19 cellular contexts compared by ENCODE assay signal in genomic region chr18:77851798-77852197, GRCh38.
"Had no signal": no experiment of that assay in that cellular context is flagged by ENCODE, and none has a peak within 500 bp of the region (broad histone marks: within the 10 kb centered on the region; RNA-seq: fewer than 3 reads in every experiment).

No MANE protein-coding gene starts in this region.

- H3K4me1 ChIP-seq: left lung, psoas muscle, spleen, tibial artery, vagina had no signal

- DNase-seq: activated CD4-positive, alpha-beta T cell treated with anti-CD3 and anti-CD28 coated beads, Interleukin-2, amount 50 U/mL, for 4 hours; activated CD4-positive, CD25-positive, alpha-beta regulatory T cell treated with anti-CD3 and anti-CD28 coated beads, Interleukin-2, amount 50 U/mL, for 72 hours; activated effector memory CD4-positive, alpha-beta T cell treated with Interleukin-2 at 50 U/mL for 16 hours; activated T-cell treated with anti-CD3 and anti-CD28 coated beads, Interleukin-2, amount 50 U/mL, for 24 hours; amygdala; head of caudate nucleus; islet precursor cell; left lung; nephron progenitor cell; psoas muscle; spleen; stimulated activated CD4-positive, alpha-beta T cell treated with anti-CD3 and anti-CD28 coated beads, Interleukin-1b, Interleukin-23, amount 100 ng/mL, for 48 hours; tibial artery had no signal

- H3K4me1 Mint-ChIP-seq: memory B cell; nephron progenitor cell; stimulated activated memory B cell treated with anti-CD40 and anti-IgM and Interleukin-4, amounts not matched to agents 10 μg/mL and 1 μg/mL and 100 μg/mL, for 72 hours had no signal

- H3K36me3 ChIP-seq: left lung, spleen, tibial artery, vagina had no signal

- H3K27ac ChIP-seq: left lung, psoas muscle, spleen, tibial artery, vagina had no signal

- H3K9me3 Mint-ChIP-seq: activated naive CD4-positive, alpha-beta T cell treated with anti-CD3 and anti-CD28 coated beads, Interleukin-2, amount 50 U/mL, for 72 hours; activated T-cell treated with anti-CD3 and anti-CD28 coated beads, Interleukin-2, amount 50 U/mL, for 24 hours; nephron progenitor cell; stimulated activated memory B cell treated with anti-CD40 and anti-IgM and Interleukin-4, amounts not matched to agents 10 μg/mL and 1 μg/mL and 100 μg/mL, for 72 hours had no signal

- H3K9me3 ChIP-seq: psoas muscle, spleen, tibial artery, vagina had no signal

- H3K4me3 Mint-ChIP-seq: activated T-cell treated with anti-CD3 and anti-CD28 coated beads, Interleukin-2, amount 50 U/mL, for 24 hours; memory B cell; nephron progenitor cell; stimulated activated memory B cell treated with anti-CD40 and anti-IgM and Interleukin-4, amounts not matched to agents 10 μg/mL and 1 μg/mL and 100 μg/mL, for 72 hours had no signal

- H3K4me3 ChIP-seq: left lung, psoas muscle, spleen, tibial artery, vagina had no signal

- ATAC-seq: activated naive CD4-positive, alpha-beta T cell treated with anti-CD3 and anti-CD28 coated beads, Interleukin-2, amount 50 U/mL, for 72 hours; esophagus mucosa; left lung; psoas muscle; sciatic nerve; stimulated activated memory B cell treated with anti-CD40 and anti-IgM and Interleukin-4, amounts not matched to agents 10 μg/mL and 1 μg/mL and 100 μg/mL, for 72 hours had no signal

- H3K27me3 Mint-ChIP-seq: memory B cell had no signal

- H3K36me3 Mint-ChIP-seq: activated naive CD4-positive, alpha-beta T cell treated with anti-CD3 and anti-CD28 coated beads, Interleukin-2, amount 50 U/mL, for 72 hours; memory B cell; stimulated activated memory B cell treated with anti-CD40 and anti-IgM and Interleukin-4, amounts not matched to agents 10 μg/mL and 1 μg/mL and 100 μg/mL, for 72 hours had no signal

- H3K27me3 ChIP-seq: tibial artery, vagina had no signal

- H3K27ac Mint-ChIP-seq: activated naive CD4-positive, alpha-beta T cell treated with anti-CD3 and anti-CD28 coated beads, Interleukin-2, amount 50 U/mL, for 72 hours; activated T-cell treated with anti-CD3 and anti-CD28 coated beads, Interleukin-2, amount 50 U/mL, for 24 hours; memory B cell; nephron progenitor cell; stimulated activated memory B cell treated with anti-CD40 and anti-IgM and Interleukin-4, amounts not matched to agents 10 μg/mL and 1 μg/mL and 100 μg/mL, for 72 hours had no signal
